ENCODE assay signal across 17 cellular contexts in the genomic region with DNA sequence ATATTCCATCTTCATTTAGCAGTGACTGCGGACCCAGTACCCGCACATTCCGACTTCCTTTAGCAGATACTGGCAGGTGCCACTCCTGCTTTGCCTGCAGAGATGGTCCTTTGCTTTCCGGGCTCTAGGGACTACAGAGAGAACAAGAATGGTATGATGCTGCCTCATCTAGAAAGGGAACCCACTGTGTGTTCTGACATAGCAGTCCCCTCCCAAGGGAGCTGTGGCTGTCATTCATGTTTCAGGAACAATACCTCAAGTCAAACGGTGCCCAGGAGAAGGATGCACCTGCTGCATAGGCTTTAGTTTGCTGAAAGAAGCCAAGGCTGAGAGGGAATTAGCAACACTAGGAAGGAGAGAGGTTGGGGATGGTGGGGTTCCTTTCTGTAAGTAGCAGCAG.
"Had no signal": no experiment of that assay in that cellular context is flagged by ENCODE, and none has a peak within 500 bp of the region (broad histone marks: within the 10 kb centered on the region; RNA-seq: fewer than 3 reads in every experiment).

No MANE protein-coding gene starts in this region.

- H3K4me3 ChIP-seq: hepatocyte, psoas muscle, sigmoid colon had no signal

- ATAC-seq: activated CD4-positive, CD25-positive, alpha-beta regulatory T cell treated with anti-CD3 and anti-CD28 coated beads, Interleukin-2, amount 50 U/mL, for 24 hours; left ventricle myocardium superior; psoas muscle had no signal

- H3K27ac ChIP-seq: hepatocyte, psoas muscle, sigmoid colon had no signal

- DNase-seq: activated CD4-positive, alpha-beta T cell treated with anti-CD3 and anti-CD28 coated beads, Interleukin-2, amount 50 U/mL, for 48 hours; activated gamma-delta T cell; activated naive CD8-positive, alpha-beta T cell treated with anti-CD3 and anti-CD28 coated beads for 36 hours; activated T-cell treated with anti-CD3 and anti-CD28 coated beads, Interleukin-2, amount 50 U/mL, for 48 hours; anterior cingulate cortex; dermis blood vessel endothelial cell; erythroblast; left ventricle myocardium superior; mesenchymal stem cell; nephron progenitor cell; psoas muscle; sigmoid colon; stimulated activated CD4-positive, alpha-beta T cell treated with anti-CD3 and anti-CD28 coated beads, Interleukin-2, amount 100 ng/mL, for 24 hours; stimulated activated naive CD4-positive, alpha-beta T cell treated with Interleukin-2 at 50 U/mL for 16 hours; trophoblast cell had no signal

- H3K9me3 ChIP-seq: psoas muscle, sigmoid colon had no signal

- H3K36me3 ChIP-seq: sigmoid colon had no signal

- H3K27me3 ChIP-seq: hepatocyte, sigmoid colon had no signal
